In genomic region chr16:65284583-65284982, GRCh38 we compare ENCODE assay signal across 18 cellular contexts.
DNase-seq lines count a peak whose midpoint lies in the region; ATAC-seq and TF ChIP-seq lines count a peak whose summit lies in the region.
"Had no signal": no experiment of that assay in that cellular context is flagged by ENCODE, and none has a peak within 500 bp of the region (broad histone marks: within the 10 kb centered on the region; RNA-seq: fewer than 3 reads in every experiment).

No MANE protein-coding gene starts in this region.

- H3K4me3 ChIP-seq in SK-N-SH (ENCODE audit: low read depth in 2 of 2, low read length in 1 of 2) (no peak overlapping the region), choroid plexus epithelial cell (ENCODE audit: low read depth, low read length) (no peak overlapping the region), trophoblast cell (ENCODE audit: low read depth, low read length) (no peak overlapping the region)
- no peak overlapping the region for H3K4me3 ChIP-seq in effector memory CD4-positive, alpha-beta T cell (ENCODE audit: insufficient read depth, low read depth, low read length, poor library complexity, severe bottlenecking)
- H3K4me3 ChIP-seq: PC-9 had no signal

- peak overlapping the region; percentile 89 for H2BK5ac ChIP-seq in trophoblast cell (ENCODE audit: low read depth, low read length, poor library complexity)

- no peaks in the 10 kb centered on the region for H4K20me1 ChIP-seq in SK-N-SH (ENCODE audit: insufficient read depth)

- H2BK12ac ChIP-seq in trophoblast cell (ENCODE audit: low read length) = peak overlapping the region; percentile 86

- ATAC-seq in SK-N-SH treated with all-trans-retinoic acid at 6 μM for 48 hours = peak; percentile 39
- ATAC-seq in GM21390 (IDR thresholded peaks at IDR 0.05; ENCODE audit: unreplicated experiment) = no peak
- no peak for ATAC-seq in HG03520 (IDR thresholded peaks at IDR 0.05; ENCODE audit: unreplicated experiment)

- H3K79me2 ChIP-seq in SK-N-SH (ENCODE audit: insufficient read depth) (no peaks in the 10 kb centered on the region), trophoblast cell (ENCODE audit: control insufficient read depth, insufficient read depth, low read length, poor library complexity) (peaks cover 4% of the 10 kb centered on the region)

- no peak overlapping the region for H3K23ac ChIP-seq in trophoblast cell (ENCODE audit: low read length)

- H3K4ac ChIP-seq in trophoblast cell (ENCODE audit: low read depth, low read length) = peak overlapping the region; percentile 61

- H3K9me3 ChIP-seq in SK-N-SH (no peaks in the 10 kb centered on the region), trophoblast cell (ENCODE audit: insufficient read depth, low read depth, low read length) (no peaks in the 10 kb centered on the region)
- H3K9me3 ChIP-seq in effector memory CD4-positive, alpha-beta T cell (ENCODE audit: control insufficient read depth, low read length) = no peaks in the 10 kb centered on the region

- TF ChIP-seq CTCF in SK-N-SH (IDR thresholded peaks at IDR 0.05) = no peak
- no peak for TF ChIP-seq CTCF in choroid plexus epithelial cell (conservative IDR thresholded peaks at IDR 0.05; ENCODE audit: low read depth, low read length)

- no peaks in the 10 kb centered on the region for H3F3A ChIP-seq in SK-N-SH (replicated peaks; ENCODE audit: insufficient read depth)

- DNase-seq in SK-N-SH (no peak), choroid plexus epithelial cell (ENCODE audit: low read depth) (peak; percentile 30), left kidney (ENCODE audit: low read depth, low spot score) (peak; percentile 43), trophoblast cell (no peak)
- DNase-seq in effector memory CD4-positive, alpha-beta T cell = no peak
- DNase-seq: Calu3; CD4-positive, alpha-beta memory T cell; H9; KG1; NCI-H1436 treated with DMSO at 0.1 percent for 48 hours; NCI-H2029 treated with DMSO at 0.1 percent for 48 hours; NCI-H2171 treated with DMSO at 0.1 percent for 48 hours; NCI-H748 treated with DMSO at 0.1 percent for 48 hours; PC-9 had no signal

- H3K27ac ChIP-seq in SK-N-SH (ENCODE audit: low read depth in 2 of 2, low read length in 1 of 2) (no peak overlapping the region), trophoblast cell (ENCODE audit: low read depth, low read length) (peak overlapping the region; percentile 90)
- no peak overlapping the region for H3K27ac ChIP-seq in effector memory CD4-positive, alpha-beta T cell (ENCODE audit: insufficient read depth, low read length, poor library complexity, severe bottlenecking)
- H3K27ac ChIP-seq: 22Rv1, PC-9 had no signal

- no peaks in the 10 kb centered on the region for H3K9me2 ChIP-seq in SK-N-SH

- H3K9ac ChIP-seq in SK-N-SH = no peak overlapping the region
- H3K9ac ChIP-seq in trophoblast cell (ENCODE audit: low read length) = no peak overlapping the region

- H3K4me1 ChIP-seq in SK-N-SH (ENCODE audit: control insufficient read depth in 1 of 2, insufficient read depth in 2 of 2, low read depth in 1 of 2, low read length in 1 of 2) = peaks cover 0 to 30% of the 10 kb centered on the region in 2 experiments; a peak in 3 of 4 replicates
- peaks cover 15 to 24% of the 10 kb centered on the region in 2 experiments for H3K4me1 ChIP-seq in trophoblast cell (ENCODE audit: control insufficient read depth in 1 of 2, insufficient read depth in 2 of 2, low read length in 2 of 2)
- H3K4me1 ChIP-seq in effector memory CD4-positive, alpha-beta T cell (ENCODE audit: control insufficient read depth, insufficient read depth, low read length, poor library complexity, severe bottlenecking) = no peaks in the 10 kb centered on the region

- H3K4me2 ChIP-seq in SK-N-SH (no peak overlapping the region), trophoblast cell (ENCODE audit: low read length) (no peak overlapping the region)
- H3K4me2 ChIP-seq: PC-9 had no signal

- H4K91ac ChIP-seq in trophoblast cell (ENCODE audit: low read depth, low read length) = peak overlapping the region; percentile 93

- no peaks in the 10 kb centered on the region for H3K27me3 ChIP-seq in SK-N-SH (ENCODE audit: insufficient read depth)
- no peaks in the 10 kb centered on the region for H3K27me3 ChIP-seq in trophoblast cell (ENCODE audit: insufficient read depth, low read length)
- no peaks in the 10 kb centered on the region for H3K27me3 ChIP-seq in effector memory CD4-positive, alpha-beta T cell (replicated peaks; ENCODE audit: control insufficient read depth, insufficient read depth, low read length, poor library complexity, severe bottlenecking)

- H2AK5ac ChIP-seq in trophoblast cell (ENCODE audit: low read length) = peak overlapping the region; percentile 69

- no peak overlapping the region for H4K12ac ChIP-seq in trophoblast cell (ENCODE audit: low read depth, low read length)

- POLR2A ChIA-PET in SK-N-SH (lab: Yijun Ruan, JAX) = interaction anchor here (0.6 kb wide), 1 partner anchor 131 kb away, joined by 4 read pairs; no protein-coding TSS in a partner anchor

- H3K18ac ChIP-seq in trophoblast cell (ENCODE audit: low read length) = peak overlapping the region; percentile 90

- 63% methylated on average over 6 of the region's 6 CpGs for WGBS in SK-N-SH (ENCODE audit: low lambda C conversion rate)
- no CpG with 5 or more reads among the region's 6 CpGs for WGBS in trophoblast cell (ENCODE audit: extremely low coverage, insufficient coverage, insufficient read length)

- H4K8ac ChIP-seq in trophoblast cell (ENCODE audit: low read depth, low read length) = peak overlapping the region; percentile 59

- H3K14ac ChIP-seq in trophoblast cell (ENCODE audit: low read length) = peak overlapping the region; percentile 77

- peak overlapping the region; percentile 90 for H2BK120ac ChIP-seq in trophoblast cell (ENCODE audit: insufficient read depth, low read length, poor library complexity)

- TF ChIP-seq EP300 in SK-N-SH (IDR thresholded peaks at IDR 0.05; ENCODE audit: borderline replicate concordance in 1 of 2, low read depth in 1 of 2, low read length in 1 of 2) = no peak

- no peak for TF ChIP-seq RAD21 in SK-N-SH (IDR thresholded peaks at IDR 0.05; ENCODE audit: low read length)

- H3K79me1 ChIP-seq in trophoblast cell (ENCODE audit: low read length) = peaks cover 21% of the 10 kb centered on the region

- H2AFZ ChIP-seq in SK-N-SH (ENCODE audit: low read depth) (no peak overlapping the region), trophoblast cell (ENCODE audit: insufficient read depth, low read length, poor library complexity) (no peak overlapping the region)
- H2AFZ ChIP-seq: PC-9 had no signal

- H3K36me3 ChIP-seq in SK-N-SH (replicated peaks in 1 of 2; ENCODE audit: control insufficient read depth in 1 of 2, insufficient read depth in 2 of 2, low read length in 1 of 2) = no peaks in the 10 kb centered on the region
- no peaks in the 10 kb centered on the region for H3K36me3 ChIP-seq in trophoblast cell (ENCODE audit: control insufficient read depth in 1 of 2, insufficient read depth in 2 of 2, low read length in 2 of 2)
- H3K36me3 ChIP-seq in effector memory CD4-positive, alpha-beta T cell (ENCODE audit: control insufficient read depth, insufficient read depth, low read length) = no peaks in the 10 kb centered on the region

- CTCF ChIA-PET in SK-N-SH (lab: Yijun Ruan, JAX) = interaction anchor here (1.0 to 1.2 kb wide), 2 partner anchors 22 to 1923 kb away, joined by 3 read pairs; no protein-coding TSS in a partner anchor

TF ChIP-seq in SK-N-SH treated with all-trans-retinoic acid at 6 μM for 48 hours, 23 proteins besides CTCF, POLR2A, EP300 and RAD21:
- no peak for TF ChIP-seq TCF4 (CRISPR knock-in tag; IDR thresholded peaks at IDR 0.05; ENCODE audit: borderline replicate concordance)

TF ChIP-seq in SK-N-SH, 30 proteins besides CTCF, POLR2A, EP300 and RAD21:
- TF ChIP-seq TEAD4 (IDR thresholded peaks at IDR 0.05; ENCODE audit: borderline replicate concordance, insufficient read depth) (no peak), GABPA (IDR thresholded peaks at IDR 0.05; ENCODE audit: low read depth) (no peak), POLR2AphosphoS5 (IDR thresholded peaks at IDR 0.05; ENCODE audit: low read depth, low read length) (no peak), ELF1 (IDR thresholded peaks at IDR 0.05) (no peak), SIN3A (IDR thresholded peaks at IDR 0.05; ENCODE audit: borderline replicate concordance, low read depth, low read length) (no peak), TCF12 (IDR thresholded peaks at IDR 0.05) (no peak), GATA2 (CRISPR knock-in tag; IDR thresholded peaks at IDR 0.05) (no peak), RXRA (IDR thresholded peaks at IDR 0.05; ENCODE audit: borderline replicate concordance, low read depth) (no peak), FOXJ3 (CRISPR knock-in tag; IDR thresholded peaks at IDR 0.05) (no peak), EZH2phosphoT487 (IDR thresholded peaks at IDR 0.05; ENCODE audit: borderline replicate concordance, low read depth) (no peak)
- TF ChIP-seq, protein P1, sequence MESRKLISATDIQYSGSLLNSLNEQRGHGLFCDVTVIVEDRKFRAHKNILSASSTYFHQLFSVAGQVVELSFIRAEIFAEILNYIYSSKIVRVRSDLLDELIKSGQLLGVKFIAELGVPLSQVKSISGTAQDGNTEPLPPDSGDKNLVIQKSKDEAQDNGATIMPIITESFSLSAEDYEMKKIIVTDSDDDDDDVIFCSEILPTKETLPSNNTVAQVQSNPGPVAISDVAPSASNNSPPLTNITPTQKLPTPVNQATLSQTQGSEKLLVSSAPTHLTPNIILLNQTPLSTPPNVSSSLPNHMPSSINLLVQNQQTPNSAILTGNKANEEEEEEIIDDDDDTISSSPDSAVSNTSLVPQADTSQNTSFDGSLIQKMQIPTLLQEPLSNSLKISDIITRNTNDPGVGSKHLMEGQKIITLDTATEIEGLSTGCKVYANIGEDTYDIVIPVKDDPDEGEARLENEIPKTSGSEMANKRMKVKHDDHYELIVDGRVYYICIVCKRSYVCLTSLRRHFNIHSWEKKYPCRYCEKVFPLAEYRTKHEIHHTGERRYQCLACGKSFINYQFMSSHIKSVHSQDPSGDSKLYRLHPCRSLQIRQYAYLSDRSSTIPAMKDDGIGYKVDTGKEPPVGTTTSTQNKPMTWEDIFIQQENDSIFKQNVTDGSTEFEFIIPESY (IDR thresholded peaks at IDR 0.05; ENCODE audit: borderline replicate concordance, low read depth) = no peak

Comparison
In these comparisons a context has a peak if more than half of its experiments do, and no peak if none do; other contexts are left out.
1. DNase-seq: peak in choroid plexus epithelial cell (single experiment) and left kidney (single experiment); none in SK-N-SH (single experiment), trophoblast cell (0 of 2) and effector memory CD4-positive, alpha-beta T cell (0 of 3).